In the genomic region with DNA sequence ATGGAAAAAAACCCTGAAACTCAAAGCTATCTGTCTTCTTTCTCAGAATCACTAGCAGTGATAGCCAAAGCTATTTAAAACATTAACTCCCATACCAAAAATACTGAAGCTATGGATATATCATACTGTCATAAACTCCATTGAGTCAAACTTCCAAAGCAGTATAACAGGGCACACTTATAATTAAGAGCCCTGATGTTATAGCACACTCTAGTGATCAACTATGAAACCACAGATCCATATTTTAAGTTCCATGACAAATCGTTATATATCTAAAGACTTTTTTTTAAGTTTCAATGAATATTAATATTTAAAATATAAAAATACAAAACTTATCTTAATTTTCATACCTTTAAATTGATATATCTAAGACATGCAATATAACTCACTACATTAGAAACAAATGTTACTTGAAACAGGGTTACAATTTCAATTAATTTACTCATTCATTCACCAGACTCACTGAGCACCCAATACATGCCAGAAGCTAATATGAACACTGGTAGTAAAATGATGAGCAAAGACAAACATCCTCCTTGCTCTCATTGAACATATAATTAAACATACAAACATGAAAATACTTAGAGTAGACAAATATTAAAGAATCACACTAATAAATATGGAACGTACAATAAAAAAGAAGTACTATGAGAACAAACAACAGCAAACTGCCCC, we compare ENCODE assay signal across 10 cellular contexts.
DNase-seq lines count a peak whose midpoint lies in the region; ATAC-seq and TF ChIP-seq lines count a peak whose summit lies in the region.
"Had no signal": no experiment of that assay in that cellular context is flagged by ENCODE, and none has a peak within 500 bp of the region (broad histone marks: within the 10 kb centered on the region; RNA-seq: fewer than 3 reads in every experiment).

No MANE protein-coding gene starts in this region.

- no peaks in the 10 kb centered on the region for H3K9me3 ChIP-seq in tibial nerve

- no peaks in the 10 kb centered on the region for H3K9me3 Mint-ChIP-seq in T-cell
- H3K9me3 Mint-ChIP-seq: CD4-positive, CD25-positive, alpha-beta regulatory T cell; naive B cell had no signal

- no peak overlapping the region for H3K27ac Mint-ChIP-seq in T-cell
- H3K27ac Mint-ChIP-seq: CD4-positive, CD25-positive, alpha-beta regulatory T cell had no signal

- no peak overlapping the region for H3K4me3 Mint-ChIP-seq in T-cell
- H3K4me3 Mint-ChIP-seq: CD4-positive, CD25-positive, alpha-beta regulatory T cell; naive B cell had no signal

- no peak overlapping the region for H3K4me3 ChIP-seq in tibial nerve

- no peaks in the 10 kb centered on the region for H3K4me1 Mint-ChIP-seq in T-cell

- no peak for TF ChIP-seq EP300 in tibial nerve (IDR thresholded peaks at IDR 0.05)

- peaks cover 44% of the 10 kb centered on the region for H3K36me3 Mint-ChIP-seq in T-cell

- WGBS in tibial nerve, 2 donors = 50 to 51% methylated on average over 2 of the region's 2 CpGs

- POLR2A ChIA-PET in T-cell (lab: Charles Lee) = no interaction called here

- TF ChIP-seq POLR2A in tibial nerve (IDR thresholded peaks at IDR 0.05) = no peak

- H3K4me1 ChIP-seq in tibial nerve = peaks cover 0 to 6% (median 0%) of the 10 kb centered on the region in 4 donors

- no peaks in the 10 kb centered on the region for H3K27me3 Mint-ChIP-seq in T-cell
- H3K27me3 Mint-ChIP-seq: CD4-positive, CD25-positive, alpha-beta regulatory T cell; naive B cell had no signal

- H3K36me3 ChIP-seq in tibial nerve = peaks cover 0 to 51% (median 0%) of the 10 kb centered on the region in 3 donors

- DNase-seq in NCI-H2171 treated with DMSO at 0.1 percent for 48 hours (lab: John Stamatoyannopoulos, UW) (peak; percentile 57), NCI-H2171 (lab: John Stamatoyannopoulos, UW) (no peak), SHP77 treated with DMSO at 0.1 percent for 48 hours (lab: John Stamatoyannopoulos, UW) (peak; percentile 14), foreskin melanocyte (peak; percentile 24), tibial nerve (ENCODE audit: low spot score in 2 of 2) (no peak), NCI-H2081 treated with DMSO at 0.1 percent for 48 hours (lab: John Stamatoyannopoulos, UW) (no peak), NCI-H1048 (lab: John Stamatoyannopoulos, UW) (no peak), T-cell (no peak)
- DNase-seq: CD4-positive, CD25-positive, alpha-beta regulatory T cell; naive B cell had no signal

- CTCF ChIA-PET in T-cell (lab: Charles Lee) = no interaction called here

- H3K27me3 ChIP-seq in tibial nerve = no peaks in the 10 kb centered on the region

- TF ChIP-seq CTCF in tibial nerve (IDR thresholded peaks at IDR 0.05) = peak in 4 of 5 experiments; percentile 30 to 53 (median 41)

- no peak for ATAC-seq in T-cell (replicated peaks in 1 of 4)

- H3K27ac ChIP-seq in tibial nerve = no peak overlapping the region

Comparison
In these comparisons a context has a peak if more than half of its experiments do, and no peak if none do; other contexts are left out.
1. DNase-seq: peak in NCI-H2171 treated with DMSO at 0.1 percent for 48 hours (single experiment), SHP77 treated with DMSO at 0.1 percent for 48 hours (single experiment) and foreskin melanocyte (single experiment); none in NCI-H2171 (single experiment), tibial nerve (0 of 2), NCI-H2081 treated with DMSO at 0.1 percent for 48 hours (single experiment), NCI-H1048 (single experiment) and T-cell (0 of 34).